Comparison of ENCODE assay signal across 28 cellular contexts in the genomic region with DNA sequence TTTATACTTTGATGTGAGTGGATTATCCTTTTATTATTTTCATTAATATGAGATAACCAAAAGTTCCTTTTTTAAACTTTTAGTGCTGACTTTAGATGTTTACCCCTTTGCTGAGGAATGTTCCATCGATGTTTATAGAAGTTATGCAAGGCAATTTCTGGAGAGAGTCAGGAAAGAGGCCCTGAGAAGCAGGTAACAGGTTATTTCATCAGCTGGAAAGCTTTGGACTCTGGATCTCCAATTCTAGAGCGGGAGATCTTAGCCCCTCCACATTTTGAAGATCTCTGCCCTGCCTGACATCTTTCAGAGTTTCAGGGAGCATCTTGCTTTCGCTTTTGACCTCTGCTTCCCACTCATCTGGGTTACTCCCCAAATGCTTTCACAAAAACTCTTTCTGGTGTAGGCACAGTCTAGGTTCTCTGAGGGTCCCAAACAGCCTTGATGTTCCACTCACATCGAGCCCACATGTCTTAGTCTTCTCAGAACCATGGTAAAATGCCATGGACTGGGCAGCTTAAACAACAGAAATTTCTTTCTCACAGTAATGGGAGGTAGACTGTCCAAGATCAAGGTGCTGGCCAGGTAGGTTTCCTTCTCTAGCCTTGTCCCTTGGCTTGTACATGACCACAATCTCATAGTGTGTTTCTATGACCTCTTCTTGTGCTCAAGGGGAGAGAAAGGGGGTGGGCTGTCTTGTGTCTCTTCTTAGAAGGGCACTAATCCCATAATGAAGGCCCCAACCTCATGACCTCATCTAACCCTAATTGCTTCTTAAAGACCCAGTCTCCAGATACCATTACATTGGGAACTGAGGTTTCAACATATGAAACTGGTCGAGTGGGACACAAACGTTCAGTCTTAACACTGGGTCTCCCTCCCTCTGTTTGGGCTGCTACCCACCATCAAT.
"Had no signal": no experiment of that assay in that cellular context is flagged by ENCODE, and none has a peak within 500 bp of the region (broad histone marks: within the 10 kb centered on the region; RNA-seq: fewer than 3 reads in every experiment).

No MANE protein-coding gene starts in this region.

- H3K36me3 ChIP-seq: adrenal gland, SJCRH30 had no signal

- H3K9me3 ChIP-seq: adrenal gland, SJCRH30 had no signal

- FAIRE-seq: astrocyte, colon, TTC549 had no signal

- ATAC-seq: activated CD4-positive, alpha-beta T cell treated with anti-CD3 and anti-CD28 coated beads for 36 hours; activated naive CD4-positive, alpha-beta T cell treated with anti-CD3 and anti-CD28 coated beads, Interleukin-2, amount 50 U/mL, for 72 hours had no signal

- H3K27me3 ChIP-seq: adrenal gland, SJCRH30 had no signal

- H3K4me1 ChIP-seq: adrenal gland, SJCRH30 had no signal

- H3K4me3 ChIP-seq: adrenal gland, SJCRH30, SK-N-MC had no signal

- DNase-seq: activated CD4-positive, alpha-beta T cell treated with anti-CD3 and anti-CD28 coated beads for 36 hours; activated CD4-positive, alpha-beta T cell treated with anti-CD3 and anti-CD28 coated beads, Interleukin-2, amount 10 ng/mL, durations not matched to agents 7 days and 5 days; activated CD4-positive, alpha-beta T cell treated with anti-CD3 and anti-CD28 coated beads, Interleukin-2, amount 50 U/mL, for 48 hours; activated CD8-positive, alpha-beta memory T cell treated with anti-CD3 and anti-CD28 coated beads, Interleukin-2, amount 50 U/mL, for 4 hours; activated gamma-delta T cell treated with Interleukin-2 at 50 U/mL for 16 hours; activated naive CD4-positive, alpha-beta T cell treated with anti-CD3 and anti-CD28 coated beads for 36 hours; activated T-cell treated with anti-CD3 and anti-CD28 coated beads for 4 hours; activated T-cell treated with anti-CD3 and anti-CD28 coated beads, Interleukin-2, amount 50 U/mL, for 4 hours; adrenal gland; central memory CD4-positive, alpha-beta T cell; KG1; NCI-H1436 treated with DMSO at 0.1 percent for 48 hours; NCI-H1694 treated with DMSO at 0.1 percent for 48 hours; NCI-H2029; NCI-H2171; NCI-H2227 treated with DMSO at 0.1 percent for 48 hours; NCI-H446 treated with DMSO at 0.1 percent for 48 hours; NCI-H524; NCI-H69; NCI-H82; NK-92 treated with Interleukin-12 subunit alpha and Interleukin-12 subunit beta, amount 100 ng/mL, for 24 hours; SHP77; SJCRH30 had no signal

- H3K27ac ChIP-seq: adrenal gland, SJCRH30, SK-N-MC had no signal
